Comparison of ENCODE assay signal across 1 cellular context in the genomic region with DNA sequence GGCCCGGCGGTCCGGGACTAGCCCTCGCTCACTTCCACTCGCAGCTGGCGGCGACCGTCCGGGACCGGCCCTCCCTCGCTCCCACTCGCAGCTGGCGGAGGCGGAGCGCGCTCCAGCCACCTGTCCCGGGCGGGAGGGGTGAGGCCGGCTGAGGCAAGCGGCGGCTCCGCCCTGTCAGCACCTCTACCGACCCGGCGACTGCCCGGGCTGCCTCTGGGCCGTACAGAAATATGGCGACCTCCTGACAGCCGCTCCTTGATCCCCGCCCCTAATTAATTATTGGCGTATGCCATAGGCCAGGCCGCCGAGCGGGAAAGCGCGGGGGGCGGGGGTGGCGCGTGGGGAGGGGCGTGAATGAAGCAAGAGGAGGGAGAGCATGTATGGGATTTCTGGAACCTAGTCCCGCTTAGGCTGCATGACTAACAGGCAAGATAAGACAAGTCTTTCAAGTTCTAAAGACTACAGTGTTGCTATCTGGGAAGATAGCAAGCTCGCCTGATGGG.
TF ChIP-seq lines count a peak whose summit lies in the region.

A gene (minus strand): TSS at position 200 of the 503 bp plus-strand sequence. CDS start 243 bp downstream, outside the sequence.

TF ChIP-seq in IMR-90, 13 proteins besides CTCF, POLR2A, EP300 and RAD21:
- TF ChIP-seq RCOR1 (IDR thresholded peaks at IDR 0.05; ENCODE audit: insufficient replicate concordance, low read length) (no peak), BHLHE40 (IDR thresholded peaks at IDR 0.05; ENCODE audit: low read depth, low read length) (no peak), RFX5 (IDR thresholded peaks at IDR 0.05; ENCODE audit: low read depth, low read length) (no peak), MAZ (IDR thresholded peaks at IDR 0.05; ENCODE audit: borderline replicate concordance, low read depth, low read length) (peak; percentile 16; the same call in 1 of the 2 replicates), CHD1 (IDR thresholded peaks at IDR 0.05; ENCODE audit: low read depth, low read length) (no peak), CEBPB (IDR thresholded peaks at IDR 0.05; ENCODE audit: low read depth, low read length) (peak; percentile 63)
